Comparison of ENCODE assay signal across 16 cellular contexts in the genomic region with DNA sequence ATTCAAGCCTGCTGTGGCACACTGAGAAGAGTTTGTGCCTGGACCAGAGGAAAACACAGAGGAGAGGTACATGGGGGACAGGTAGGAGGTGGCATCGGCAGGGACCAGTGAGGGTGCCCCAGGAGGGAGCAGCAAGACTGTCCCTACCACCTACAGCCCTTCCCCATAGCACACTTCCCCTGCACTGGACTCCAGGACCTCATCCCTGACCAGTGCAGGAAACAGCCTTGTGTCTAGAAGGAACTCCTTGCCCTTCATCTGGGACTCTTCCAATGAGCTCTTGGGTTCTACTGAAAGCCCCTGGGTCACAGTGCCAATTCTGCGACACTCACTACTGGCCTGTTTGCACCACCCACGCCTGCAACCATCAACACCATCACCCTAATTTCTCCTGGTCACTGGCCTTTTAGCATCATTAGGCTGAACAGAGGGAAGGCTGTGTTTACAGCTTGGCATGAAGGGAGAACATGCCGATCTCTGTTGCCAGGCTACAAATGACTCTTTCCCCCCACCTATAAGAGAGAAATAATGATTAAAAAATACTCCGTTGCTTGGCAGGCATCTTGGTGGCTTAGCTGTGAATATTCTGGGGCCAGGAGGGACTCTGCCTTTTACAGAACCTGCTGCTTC.
"Had no signal": no experiment of that assay in that cellular context is flagged by ENCODE, and none has a peak within 500 bp of the region (broad histone marks: within the 10 kb centered on the region; RNA-seq: fewer than 3 reads in every experiment).

No MANE protein-coding gene starts in this region.

- H3K27me3 Mint-ChIP-seq: activated naive CD8-positive, alpha-beta T cell treated with anti-CD3 and anti-CD28 coated beads for 36 hours had no signal

- H3K4me1 ChIP-seq: foreskin keratinocyte had no signal

- H3K27me3 ChIP-seq: brain microvascular endothelial cell, foreskin keratinocyte had no signal

- H3K36me3 ChIP-seq: brain microvascular endothelial cell, thoracic aorta had no signal

- ATAC-seq: activated CD8-positive, alpha-beta T cell treated with anti-CD3 and anti-CD28 coated beads, Interleukin-2, amount 10 ng/mL, durations not matched to agents 7 days and 5 days; foreskin keratinocyte; stimulated activated naive CD8-positive, alpha-beta T cell treated with anti-CD3 and anti-CD28 coated beads, Interleukin-15, Interleukin-2, amounts not matched to agents 100 U/mL and 50 U/mL, for 24 hours had no signal

- H3K4me1 Mint-ChIP-seq: activated B cell treated with CpG ODN at 0.5 μM for 24 hours; activated naive CD8-positive, alpha-beta T cell treated with anti-CD3 and anti-CD28 coated beads for 36 hours had no signal

- H3K9me3 ChIP-seq: thoracic aorta had no signal

- FAIRE-seq: urothelium cell line had no signal

- H3K4me3 Mint-ChIP-seq: activated B cell treated with CpG ODN at 0.5 μM for 24 hours; activated CD8-positive, alpha-beta T cell treated with anti-CD3 and anti-CD28 coated beads, Interleukin-2, amount 10 ng/mL, durations not matched to agents 7 days and 5 days; activated naive CD8-positive, alpha-beta T cell treated with anti-CD3 and anti-CD28 coated beads for 36 hours; neural crest cell; T-helper 2 cell treated with Interferon-gamma antibody and Interleukin-4, amounts not matched to agents 5 μg/mL and 100 μg/mL, for 36 hours had no signal

- H3K27ac Mint-ChIP-seq: activated B cell treated with CpG ODN at 0.5 μM for 24 hours; activated CD8-positive, alpha-beta T cell treated with anti-CD3 and anti-CD28 coated beads, Interleukin-2, amount 10 ng/mL, durations not matched to agents 7 days and 5 days; activated naive CD8-positive, alpha-beta T cell treated with anti-CD3 and anti-CD28 coated beads for 36 hours; T-helper 2 cell treated with Interferon-gamma antibody and Interleukin-4, amounts not matched to agents 5 μg/mL and 100 μg/mL, for 36 hours had no signal

- H3K27ac ChIP-seq: brain microvascular endothelial cell, foreskin keratinocyte, parathyroid adenoma, thoracic aorta had no signal

- H3K9me3 Mint-ChIP-seq: activated B cell treated with CpG ODN at 0.5 μM for 24 hours; activated naive CD8-positive, alpha-beta T cell treated with anti-CD3 and anti-CD28 coated beads for 36 hours; T-helper 2 cell treated with Interferon-gamma antibody and Interleukin-4, amounts not matched to agents 5 μg/mL and 100 μg/mL, for 36 hours had no signal

- H3K4me3 ChIP-seq: thoracic aorta had no signal

- H3K36me3 Mint-ChIP-seq: activated naive CD8-positive, alpha-beta T cell treated with anti-CD3 and anti-CD28 coated beads for 36 hours had no signal

- DNase-seq: activated B cell treated with CpG ODN at 0.5 μM for 24 hours; activated CD4-positive, alpha-beta T cell treated with anti-CD3 and anti-CD28 coated beads for 48 hours; activated CD8-positive, alpha-beta T cell treated with anti-CD3 and anti-CD28 coated beads, Interleukin-2, amount 10 ng/mL, durations not matched to agents 7 days and 5 days; activated gamma-delta T cell treated with Interleukin-2 at 50 U/mL for 16 hours; activated naive CD8-positive, alpha-beta T cell treated with anti-CD3 and anti-CD28 coated beads for 36 hours; brain microvascular endothelial cell; effector CD8-positive, alpha-beta T cell; foreskin keratinocyte; mesendoderm; stimulated activated CD4-positive, alpha-beta T cell treated with anti-CD3 and anti-CD28 coated beads, Interleukin-4, amount 100 ng/mL, for 24 hours; stimulated activated naive CD8-positive, alpha-beta T cell treated with anti-CD3 and anti-CD28 coated beads, Interleukin-15, Interleukin-2, amounts not matched to agents 100 U/mL and 50 U/mL, for 24 hours had no signal
